ENCODE assay signal across 28 cellular contexts in genomic region chr11:84290647-84291046, GRCh38.
DNase-seq lines count a peak whose midpoint lies in the region; ATAC-seq and TF ChIP-seq lines count a peak whose summit lies in the region.
"Had no signal": no experiment of that assay in that cellular context is flagged by ENCODE, and none has a peak within 500 bp of the region (broad histone marks: within the 10 kb centered on the region; RNA-seq: fewer than 3 reads in every experiment).

No MANE protein-coding gene starts in this region.

- no peaks in the 10 kb centered on the region; the same call in 1 of the 2 replicates for H3K4me1 ChIP-seq in IMR-90 (ENCODE audit: control insufficient read depth, insufficient read depth, low read length)
- H3K4me1 ChIP-seq in right atrium auricular region, result no peaks in the 10 kb centered on the region
- H3K4me1 ChIP-seq: spleen, transverse colon had no signal

- H3K36me3 ChIP-seq in IMR-90 (ENCODE audit: control insufficient read depth, insufficient read depth, low read length) (no peaks in the 10 kb centered on the region), brain microvascular endothelial cell (replicated peaks) (no peaks in the 10 kb centered on the region), right atrium auricular region (no peaks in the 10 kb centered on the region)
- H3K36me3 ChIP-seq: spleen, transverse colon had no signal

- H4K8ac ChIP-seq in IMR-90 (ENCODE audit: low read depth in 2 of 2, low read length in 2 of 2), result peak overlapping the region in 1 of 2 experiments; percentile 30; a peak in 1 of 4 replicates

- H2AK5ac ChIP-seq in IMR-90 (ENCODE audit: low read depth, low read length), result no peak overlapping the region

- peak overlapping the region; percentile 67 for H2BK5ac ChIP-seq in IMR-90 (ENCODE audit: low read depth, low read length, poor library complexity, severe bottlenecking)

- peaks cover 9% of the 10 kb centered on the region for H3K9me3 Mint-ChIP-seq in activated T-cell treated with anti-CD3 and anti-CD28 coated beads, Interleukin-2, amount 50 U/mL, for 4 hours
- H3K9me3 Mint-ChIP-seq: activated B cell treated with CpG ODN at 0.5 μM for 24 hours, H9, memory B cell had no signal

- ATAC-seq in IMR-90 (ENCODE audit: low read depth), result peak; percentile 53
- no peak for ATAC-seq in activated T-cell treated with anti-CD3 and anti-CD28 coated beads, Interleukin-2, amount 50 U/mL, for 4 hours
- ATAC-seq: esophagus mucosa had no signal

- TF ChIP-seq RAD21 in IMR-90 (IDR thresholded peaks at IDR 0.05; ENCODE audit: low read length), result no peak

- no peaks in the 10 kb centered on the region for H3K79me1 ChIP-seq in IMR-90 (ENCODE audit: low read depth in 1 of 2, low read length in 2 of 2)

- H3K9me3 ChIP-seq in AG04450 (ENCODE audit: control insufficient read depth, insufficient read depth, low read length) (no peaks in the 10 kb centered on the region), IMR-90 (ENCODE audit: control insufficient read depth, insufficient read depth, low read length) (no peaks in the 10 kb centered on the region), right atrium auricular region (no peaks in the 10 kb centered on the region)
- H3K9me3 ChIP-seq: transverse colon had no signal

- H3K36me3 Mint-ChIP-seq in activated T-cell treated with anti-CD3 and anti-CD28 coated beads, Interleukin-2, amount 50 U/mL, for 4 hours (ENCODE audit: insufficient read depth), result no peaks in the 10 kb centered on the region
- H3K36me3 Mint-ChIP-seq: activated CD4-positive, alpha-beta memory T cell treated with anti-CD3 and anti-CD28 coated beads for 36 hours; memory B cell had no signal

- DNase-seq in AG04450 (ENCODE audit: low read depth, low spot score) (peak; percentile 7), IMR-90 (peak; percentile 59), brain microvascular endothelial cell (no peak), kidney tubule cell (ENCODE audit: low spot score) (peak; percentile 47), right atrium auricular region (ENCODE audit: low spot score) (no peak), HCEC 1CT (no peak), ureter (ENCODE audit: low spot score) (no peak)
- no peak for DNase-seq in activated T-cell treated with anti-CD3 and anti-CD28 coated beads, Interleukin-2, amount 50 U/mL, for 4 hours
- DNase-seq: activated B cell treated with CpG ODN at 0.5 μM for 24 hours; activated CD4-positive, alpha-beta memory T cell treated with anti-CD3 and anti-CD28 coated beads for 36 hours; activated naive CD4-positive, alpha-beta T cell treated with anti-CD3 and anti-CD28 coated beads for 36 hours; activated T-cell treated with anti-CD3 and anti-CD28 coated beads for 4 hours; anterior cingulate cortex; C1 segment of cervical spinal cord; cerebellar nuclear complex; effector CD8-positive, alpha-beta T cell; H9; MM.1S; NCI-H146; NCI-H526; RPMI8226; spleen; stimulated activated CD4-positive, alpha-beta T cell treated with anti-CD3 and anti-CD28 coated beads, Interleukin-4, amount 100 ng/mL, for 1 hour; stimulated activated naive CD4-positive, alpha-beta T cell treated with Interleukin-2 at 50 U/mL for 16 hours; transverse colon had no signal

- TF ChIP-seq POLR2A in IMR-90 (IDR thresholded peaks at IDR 0.05; ENCODE audit: low read depth, low read length), result no peak

- no peaks in the 10 kb centered on the region for H4K20me1 ChIP-seq in IMR-90 (ENCODE audit: insufficient read depth, low read length)

- H2BK120ac ChIP-seq in IMR-90 (ENCODE audit: low read depth, low read length), result peak overlapping the region; percentile 33; the same call in 1 of the 2 replicates

- no peak overlapping the region for H3K23ac ChIP-seq in IMR-90 (ENCODE audit: low read depth, low read length)

- H3K9ac ChIP-seq in IMR-90 (ENCODE audit: low read depth, low read length), result no peak overlapping the region

- no peak overlapping the region for H4K5ac ChIP-seq in IMR-90 (ENCODE audit: low read depth, low read length)

- no peak overlapping the region for H3K27ac ChIP-seq in AG04450 (ENCODE audit: low read depth, low read length)
- no peak overlapping the region for H3K27ac ChIP-seq in IMR-90 (ENCODE audit: insufficient read depth, low read length)
- peak overlapping the region; percentile 22 for H3K27ac ChIP-seq in brain microvascular endothelial cell
- H3K27ac ChIP-seq in right atrium auricular region, result no peak overlapping the region
- H3K27ac ChIP-seq: SK-N-MC, spleen, transverse colon had no signal

- H3K4me2 ChIP-seq in IMR-90 (ENCODE audit: low read depth, low read length), result peak overlapping the region; percentile 28; the same call in 1 of the 2 replicates

- no peak overlapping the region; the same call in 1 of the 2 replicates for H3K18ac ChIP-seq in IMR-90 (ENCODE audit: low read depth, low read length)

- peak overlapping the region; percentile 22; the same call in 1 of the 2 replicates for H2BK20ac ChIP-seq in IMR-90 (ENCODE audit: low read depth, low read length)

- H3K4me3 ChIP-seq in AG04450 (ENCODE audit: low read depth, low read length), result no peak overlapping the region
- H3K4me3 ChIP-seq in IMR-90 (ENCODE audit: insufficient read depth, low read depth, low read length), result no peak overlapping the region
- no peak overlapping the region for H3K4me3 ChIP-seq in brain microvascular endothelial cell (ENCODE audit: low read depth, low read length)
- no peak overlapping the region for H3K4me3 ChIP-seq in right atrium auricular region
- H3K4me3 ChIP-seq: SK-N-MC, spleen, transverse colon had no signal

- H3K9me1 ChIP-seq in IMR-90 (ENCODE audit: insufficient read depth, low read length), result no peaks in the 10 kb centered on the region

- dilution Hi-C loops in IMR-90 (cut with HindIII; ENCODE audit: low sequenced_read_pairs, unreplicated experiment), result no loop called here

- H2BK15ac ChIP-seq in IMR-90 (ENCODE audit: low read depth, low read length), result no peak overlapping the region

- no peak overlapping the region for H2AK9ac ChIP-seq in IMR-90 (replicated peaks; ENCODE audit: low read depth, low read length, poor library complexity)

- no peak for TF ChIP-seq CTCF in AG04450 (IDR thresholded peaks at IDR 0.05; ENCODE audit: low read depth, low read length)
- no peak for TF ChIP-seq CTCF in IMR-90 (conservative IDR thresholded peaks at IDR 0.05; ENCODE audit: low read depth, low read length)
- no peak for TF ChIP-seq CTCF in brain microvascular endothelial cell (IDR thresholded peaks at IDR 0.05; ENCODE audit: low read depth, low read length, missing control alignments)
- no peak for TF ChIP-seq CTCF in right atrium auricular region (IDR thresholded peaks at IDR 0.05)

- intact Hi-C loops in IMR-90 (cut with micrococcal nuclease), result no loop called here

- H4K91ac ChIP-seq in IMR-90 (ENCODE audit: insufficient read depth, low read depth, low read length), result no peak overlapping the region

- no peaks in the 10 kb centered on the region for H3K4me1 Mint-ChIP-seq in activated T-cell treated with anti-CD3 and anti-CD28 coated beads, Interleukin-2, amount 50 U/mL, for 4 hours (ENCODE audit: low read depth)
- H3K4me1 Mint-ChIP-seq: activated B cell treated with CpG ODN at 0.5 μM for 24 hours, memory B cell had no signal

- POLR2A ChIA-PET in AG04450 (lab: Yijun Ruan, JAX), result no interaction called here
- POLR2A ChIA-PET in IMR-90 (lab: Charles Lee; ENCODE audit: unreplicated experiment), result no interaction called here

- H2AFZ ChIP-seq in IMR-90 (replicated peaks; ENCODE audit: low read length, poor library complexity), result no peak overlapping the region

- no TSS peak for BruUV-seq in IMR-90 (replicated peaks; lab: Mats Ljungman, UMichigan)

- H3K4ac ChIP-seq in IMR-90 (ENCODE audit: low read depth, low read length), result no peak overlapping the region

- no peak overlapping the region for H3K4me3 Mint-ChIP-seq in activated T-cell treated with anti-CD3 and anti-CD28 coated beads, Interleukin-2, amount 50 U/mL, for 4 hours
- H3K4me3 Mint-ChIP-seq: activated B cell treated with CpG ODN at 0.5 μM for 24 hours; activated CD4-positive, alpha-beta memory T cell treated with anti-CD3 and anti-CD28 coated beads for 36 hours; activated naive CD4-positive, alpha-beta T cell treated with anti-CD3 and anti-CD28 coated beads for 36 hours; H9; memory B cell had no signal

- CTCF ChIA-PET in AG04450 (lab: Charles Lee), result interaction anchor here (0.5 to 1.0 kb wide), 3 partner anchors 53 to 463 kb away, joined by 3 to 6 read pairs (median 4); no protein-coding TSS in a partner anchor
- CTCF ChIA-PET in IMR-90 (lab: Yijun Ruan, JAX), result no interaction called here

- no peaks in the 10 kb centered on the region for H3K27me3 Mint-ChIP-seq in activated T-cell treated with anti-CD3 and anti-CD28 coated beads, Interleukin-2, amount 50 U/mL, for 4 hours (ENCODE audit: low read depth)
- H3K27me3 Mint-ChIP-seq: activated B cell treated with CpG ODN at 0.5 μM for 24 hours; activated CD4-positive, alpha-beta memory T cell treated with anti-CD3 and anti-CD28 coated beads for 36 hours; memory B cell had no signal

- H3K27me3 ChIP-seq in AG04450 (ENCODE audit: control insufficient read depth, insufficient read depth, low read length) (no peaks in the 10 kb centered on the region), IMR-90 (ENCODE audit: control insufficient read depth, insufficient read depth, low read length) (no peaks in the 10 kb centered on the region), brain microvascular endothelial cell (replicated peaks) (no peaks in the 10 kb centered on the region), right atrium auricular region (no peaks in the 10 kb centered on the region)
- H3K27me3 ChIP-seq: spleen, transverse colon had no signal

- H3K14ac ChIP-seq in IMR-90 (replicated peaks; ENCODE audit: low read depth, low read length), result no peak overlapping the region

- in situ Hi-C loops in IMR-90 (cut with MboI; ENCODE audit: low sequenced_read_pairs), result no loop called here
- in situ Hi-C loops in brain microvascular endothelial cell (cut with HindIII; ENCODE audit: low pct_ligation_motif_present, low sequenced_read_pairs), result no loop called here

- no peak overlapping the region for H3K56ac ChIP-seq in IMR-90 (ENCODE audit: extremely low read depth, insufficient read depth, low read length)

TF ChIP-seq in IMR-90, 13 proteins besides CTCF, POLR2A, EP300 and RAD21 (continues in another document):
- TF ChIP-seq ELK1 (IDR thresholded peaks at IDR 0.05; ENCODE audit: borderline replicate concordance, low read depth, low read length) (no peak), RCOR1 (IDR thresholded peaks at IDR 0.05; ENCODE audit: insufficient replicate concordance, low read length) (no peak), MAZ (IDR thresholded peaks at IDR 0.05; ENCODE audit: borderline replicate concordance, low read depth, low read length) (no peak), BHLHE40 (IDR thresholded peaks at IDR 0.05; ENCODE audit: low read depth, low read length) (no peak), NFE2L2 (IDR thresholded peaks at IDR 0.05; ENCODE audit: low read depth, low read length) (no peak)

Comparison
In these comparisons a context has a peak if more than half of its experiments do, and no peak if none do; other contexts are left out.
1. DNase-seq: peak in AG04450 (single experiment), IMR-90 (single experiment) and kidney tubule cell (single experiment); none in brain microvascular endothelial cell (single experiment), right atrium auricular region (single experiment), activated T-cell treated with anti-CD3 and anti-CD28 coated beads, Interleukin-2, amount 50 U/mL, for 4 hours (single experiment), HCEC 1CT (single experiment) and ureter (single experiment).